24 cellular contexts compared by ENCODE assay signal in genomic region chr14:35388656-35389314, GRCh38. TPM values are rescaled to one million over a fixed set of nuclear protein-coding genes. Genes with fewer than 3 reads are reported as not detected.
DNase-seq lines count a peak whose midpoint lies in the region; ATAC-seq, FAIRE-seq and TF ChIP-seq lines count a peak whose summit lies in the region.
"Had no signal": no experiment of that assay in that cellular context is flagged by ENCODE, and none has a peak within 500 bp of the region (broad histone marks: within the 10 kb centered on the region; RNA-seq: fewer than 3 reads in every experiment).

No MANE protein-coding gene starts in this region.

- H3K36me3 ChIP-seq in left ventricle myocardium inferior (no peaks in the 10 kb centered on the region), IMR-90 (ENCODE audit: control insufficient read depth, insufficient read depth, low read length) (no peaks in the 10 kb centered on the region), mesenchymal stem cell (ENCODE audit: control insufficient read depth in 1 of 2, insufficient read depth in 2 of 2, low read depth in 1 of 2, low read length in 2 of 2) (no peaks in the 10 kb centered on the region)
- H3K36me3 ChIP-seq: BLaER1 had no signal

- H3K4me2 ChIP-seq in A549, result no peak overlapping the region
- H3K4me2 ChIP-seq in IMR-90 (ENCODE audit: low read depth, low read length), result no peak overlapping the region
- no peak overlapping the region for H3K4me2 ChIP-seq in mesenchymal stem cell (ENCODE audit: low read length, poor library complexity, severe bottlenecking)
- H3K4me2 ChIP-seq: BLaER1, GM23338 had no signal

- no peak overlapping the region for H3K4me3 Mint-ChIP-seq in CD14-positive monocyte
- H3K4me3 Mint-ChIP-seq: B cell; CD4-positive, alpha-beta T cell; CD8-positive, alpha-beta memory T cell; GM23338; H9; HFFc6 had no signal

- H3K9ac ChIP-seq in IMR-90 (ENCODE audit: low read depth, low read length) (no peak overlapping the region), mesenchymal stem cell (ENCODE audit: low read length) (no peak overlapping the region)
- H3K9ac ChIP-seq: BLaER1 had no signal

- no TSS peak for BruUV-seq in IMR-90 (replicated peaks; lab: Mats Ljungman, UMichigan)

- no peak overlapping the region for H2AFZ ChIP-seq in IMR-90 (replicated peaks; ENCODE audit: low read length, poor library complexity)
- H2AFZ ChIP-seq in mesenchymal stem cell (ENCODE audit: low read depth, low read length), result no peak overlapping the region

- no peak overlapping the region for H2BK120ac ChIP-seq in IMR-90 (ENCODE audit: low read depth, low read length)
- H2BK120ac ChIP-seq in mesenchymal stem cell (ENCODE audit: low read depth, low read length), result no peak overlapping the region

- H3K79me1 ChIP-seq in IMR-90 (ENCODE audit: low read depth in 1 of 2, low read length in 2 of 2) (0 out of 4 replicates have a peak, but pooled peaks cover 0 to 6% of the 10 kb centered on the region in 2 experiments), mesenchymal stem cell (replicated peaks; ENCODE audit: low read length, poor library complexity, severe bottlenecking) (no peaks in the 10 kb centered on the region)

- H3K9me3 ChIP-seq in left ventricle myocardium inferior (replicated peaks), result no peaks in the 10 kb centered on the region
- H3K9me3 ChIP-seq in A549, result no peaks in the 10 kb centered on the region
- H3K9me3 ChIP-seq in IMR-90 (ENCODE audit: control insufficient read depth, insufficient read depth, low read length), result no peaks in the 10 kb centered on the region
- H3K9me3 ChIP-seq in mesenchymal stem cell (ENCODE audit: control insufficient read depth, low read length), result no peaks in the 10 kb centered on the region
- H3K9me3 ChIP-seq: BLaER1 had no signal

- no peak overlapping the region for H2BK5ac ChIP-seq in IMR-90 (ENCODE audit: low read depth, low read length, poor library complexity, severe bottlenecking)
- no peak overlapping the region for H2BK5ac ChIP-seq in mesenchymal stem cell (ENCODE audit: low read depth, low read length, poor library complexity, severe bottlenecking)

- TF ChIP-seq EP300 in A549 (IDR thresholded peaks at IDR 0.05), result no peak

- WGBS in A549 (ENCODE audit: missing lambda C conversion rate), result 86% methylated on average over 14 of the region's 14 CpGs
- WGBS in IMR-90 (ENCODE audit: extremely low coverage in 2 of 2, insufficient read length in 1 of 2), 2 experiments, result 89% methylated on average over 3 of the region's 14 CpGs; no CpG with 5 or more reads in 1 of the 2 experiments
- WGBS in mesenchymal stem cell, result 96% methylated on average over 10 of the region's 14 CpGs

- intact Hi-C loops in left ventricle myocardium inferior (cut with micrococcal nuclease) (no loop called here), Right ventricle myocardium inferior (cut with DNase I) (loop anchor here (5.0 kb wide), 1 partner anchor 96 kb away; the partner anchor contains the start of gene PSMA6), IMR-90 (cut with micrococcal nuclease) (no loop called here), CD14-positive monocyte (cut with micrococcal nuclease) (no loop called here)

- TF ChIP-seq POLR2A in A549 (IDR thresholded peaks at IDR 0.05; ENCODE audit: low read length) (no peak), IMR-90 (IDR thresholded peaks at IDR 0.05; ENCODE audit: low read depth, low read length) (no peak)

- FAIRE-seq in A549 (lab: Jason Lieb, UNC), result no peak
- FAIRE-seq: D721Med, GM12878 had no signal

- H3K36me3 Mint-ChIP-seq in CD14-positive monocyte, result no peaks in the 10 kb centered on the region
- H3K36me3 Mint-ChIP-seq: CD8-positive, alpha-beta memory T cell had no signal

- H3K27ac ChIP-seq in left ventricle myocardium inferior (replicated peaks), result no peak overlapping the region
- H3K27ac ChIP-seq in A549, result peak overlapping the region; percentile 0 to 97; a peak in 4 of 6 replicates
- H3K27ac ChIP-seq in IMR-90 (ENCODE audit: insufficient read depth, low read length), result no peak overlapping the region
- H3K27ac ChIP-seq in mesenchymal stem cell (ENCODE audit: low read length, poor library complexity, severe bottlenecking), result no peak overlapping the region
- H3K27ac ChIP-seq: BLaER1, C4-2B had no signal

- H4K8ac ChIP-seq in IMR-90 (ENCODE audit: low read depth in 2 of 2, low read length in 2 of 2) (no peak overlapping the region), mesenchymal stem cell (ENCODE audit: low read length) (no peak overlapping the region)

- peak overlapping the region in 1 of 2 experiments; percentile 65 for H2BK12ac ChIP-seq in mesenchymal stem cell (ENCODE audit: low read length in 2 of 2)

- H3K27ac Mint-ChIP-seq in CD14-positive monocyte, result no peak overlapping the region
- H3K27ac Mint-ChIP-seq: B cell; CD4-positive, alpha-beta T cell; GM23338; HFFc6 had no signal

- POLR2A ChIA-PET in A549 (lab: Yijun Ruan, JAX), result no interaction called here
- POLR2A ChIA-PET in IMR-90 (lab: Charles Lee; ENCODE audit: unreplicated experiment), result no interaction called here

- in situ Hi-C loops in IMR-90 (cut with MboI; ENCODE audit: low sequenced_read_pairs), result no loop called here

- peaks cover 20% of the 10 kb centered on the region for H3K9me1 ChIP-seq in IMR-90 (ENCODE audit: insufficient read depth, low read length)

- dilution Hi-C loops in IMR-90 (cut with HindIII; ENCODE audit: low sequenced_read_pairs, unreplicated experiment), result no loop called here

- H3K23ac ChIP-seq in IMR-90 (ENCODE audit: low read depth, low read length), result no peak overlapping the region
- no peak overlapping the region for H3K23ac ChIP-seq in mesenchymal stem cell (ENCODE audit: low read length in 2 of 2)

- peaks cover 40% of the 10 kb centered on the region for H3K4me1 ChIP-seq in left ventricle myocardium inferior
- H3K4me1 ChIP-seq in A549, result peaks cover 40% of the 10 kb centered on the region
- peaks cover 21% of the 10 kb centered on the region for H3K4me1 ChIP-seq in IMR-90 (ENCODE audit: control insufficient read depth, insufficient read depth, low read length)
- peaks cover 33% of the 10 kb centered on the region for H3K4me1 ChIP-seq in mesenchymal stem cell (ENCODE audit: control insufficient read depth, insufficient read depth, low read depth, low read length)

- H2BK15ac ChIP-seq in IMR-90 (ENCODE audit: low read depth, low read length) (no peak overlapping the region), mesenchymal stem cell (ENCODE audit: low read depth, poor library complexity, severe bottlenecking) (no peak overlapping the region)

- no peaks in the 10 kb centered on the region for H3K9me3 Mint-ChIP-seq in CD14-positive monocyte
- H3K9me3 Mint-ChIP-seq: CD4-positive, alpha-beta T cell; CD8-positive, alpha-beta memory T cell; GM23338; H9; HFFc6 had no signal

- H4K5ac ChIP-seq in IMR-90 (ENCODE audit: low read depth, low read length), result no peak overlapping the region

- H3K4me1 Mint-ChIP-seq in CD14-positive monocyte, result peaks cover 15% of the 10 kb centered on the region
- H3K4me1 Mint-ChIP-seq: B cell had no signal

- H2AK9ac ChIP-seq in IMR-90 (replicated peaks; ENCODE audit: low read depth, low read length, poor library complexity), result no peak overlapping the region

- no peak overlapping the region for H2AK5ac ChIP-seq in IMR-90 (ENCODE audit: low read depth, low read length)
- H2AK5ac ChIP-seq in mesenchymal stem cell (ENCODE audit: low read length, severe bottlenecking), result peak overlapping the region; percentile 37

- CTCF ChIA-PET in A549 (lab: Yijun Ruan, JAX) (interaction anchor here (1.5 kb wide), 1 partner anchor 9 kb away, joined by 5 read pairs; no protein-coding TSS in a partner anchor), IMR-90 (lab: Yijun Ruan, JAX) (no interaction called here)

- H3K27me3 Mint-ChIP-seq in CD14-positive monocyte (ENCODE audit: low read depth in 3 of 3), result peaks cover 0 to 1% (median 1%) of the 10 kb centered on the region in 3 donors
- H3K27me3 Mint-ChIP-seq: B cell; CD4-positive, alpha-beta T cell had no signal

- H3K4ac ChIP-seq in IMR-90 (ENCODE audit: low read depth, low read length) (no peak overlapping the region), mesenchymal stem cell (ENCODE audit: low read depth in 1 of 2, low read length in 2 of 2) (no peak overlapping the region)

- ATAC-seq in Right ventricle myocardium inferior (no peak), A549 (no peak), IMR-90 (ENCODE audit: low read depth) (no peak), GM18873 (IDR thresholded peaks at IDR 0.05; ENCODE audit: low FRiP score, unreplicated experiment) (no peak)
- ATAC-seq: GM12878, HCT116 had no signal

- TF ChIP-seq CTCF in left ventricle myocardium inferior (IDR thresholded peaks at IDR 0.05; ENCODE audit: borderline replicate concordance), result no peak
- TF ChIP-seq CTCF in A549 (IDR thresholded peaks at IDR 0.05), result no peak
- TF ChIP-seq CTCF in IMR-90 (conservative IDR thresholded peaks at IDR 0.05; ENCODE audit: low read depth, low read length), result no peak
- TF ChIP-seq CTCF in CD14-positive monocyte (IDR thresholded peaks at IDR 0.05), result no peak

- H3K14ac ChIP-seq in IMR-90 (replicated peaks; ENCODE audit: low read depth, low read length) (no peak overlapping the region), mesenchymal stem cell (ENCODE audit: low read length in 2 of 2) (no peak overlapping the region)

- H3K18ac ChIP-seq in IMR-90 (ENCODE audit: low read depth, low read length) (no peak overlapping the region), mesenchymal stem cell (ENCODE audit: low read depth in 1 of 2, low read length in 2 of 2) (peak overlapping the region in 1 of 2 experiments; percentile 63)

- DNase-seq in left ventricle myocardium inferior (peak; percentile 5), Right ventricle myocardium inferior (ENCODE audit: missing footprints) (no peak), A549 (ENCODE audit: low read depth in 1 of 2, low spot score in 1 of 2) (no peak), IMR-90 (no peak), mesenchymal stem cell (no peak), NCI-H226 (no peak), CD14-positive monocyte (ENCODE audit: low spot score) (no peak)
- DNase-seq: 8988T; CD4-positive, alpha-beta T cell; CD8-positive, alpha-beta memory T cell; DMS 273 treated with DMSO at 0.1 percent for 48 hours; DMS79; EL; GDM1; H9; HFFc6 had no signal

- H3K27me3 ChIP-seq in left ventricle myocardium inferior (ENCODE audit: low read depth) (no peaks in the 10 kb centered on the region), IMR-90 (ENCODE audit: control insufficient read depth, insufficient read depth, low read length) (no peaks in the 10 kb centered on the region), mesenchymal stem cell (ENCODE audit: control insufficient read depth in 1 of 2, insufficient read depth in 1 of 2, low read length in 2 of 2) (no peaks in the 10 kb centered on the region)
- H3K27me3 ChIP-seq: BLaER1 had no signal

- H3K4me3 ChIP-seq in left ventricle myocardium inferior, result no peak overlapping the region
- H3K4me3 ChIP-seq in A549, result no peak overlapping the region
- no peak overlapping the region for H3K4me3 ChIP-seq in IMR-90 (ENCODE audit: insufficient read depth, low read depth, low read length)
- no peak overlapping the region for H3K4me3 ChIP-seq in mesenchymal stem cell (ENCODE audit: insufficient read depth in 1 of 2, low read depth in 1 of 2, low read length in 2 of 2)
- H3K4me3 ChIP-seq: BLaER1, GM12878, GM23338 had no signal

- no peak overlapping the region for H4K91ac ChIP-seq in IMR-90 (ENCODE audit: insufficient read depth, low read depth, low read length)
- H4K91ac ChIP-seq in mesenchymal stem cell (ENCODE audit: low read length), result no peak overlapping the region

- TF ChIP-seq RAD21 in A549 (conservative IDR thresholded peaks at IDR 0.05 in 1 of 2, IDR thresholded peaks at IDR 0.05 in 1 of 2) (no peak), IMR-90 (IDR thresholded peaks at IDR 0.05; ENCODE audit: low read length) (no peak)

- H2BK20ac ChIP-seq in IMR-90 (ENCODE audit: low read depth, low read length), result no peak overlapping the region

- H4K20me1 ChIP-seq in IMR-90 (ENCODE audit: insufficient read depth, low read length), result no peaks in the 10 kb centered on the region; the same call in 1 of the 2 replicates
- H4K20me1 ChIP-seq: BLaER1 had no signal

- H3K56ac ChIP-seq in IMR-90 (ENCODE audit: extremely low read depth, insufficient read depth, low read length), result no peak overlapping the region

RNA-seq across cellular contexts. Expression of gene NFKBIA, which starts 15.8 kb away (rescaled TPM):
- total RNA-seq in left ventricle myocardium inferior (78.0 TPM), Right ventricle myocardium inferior (83.0 TPM), IMR-90 (2012; rRNA removed) (97.1 and 102 TPM in 2 replicates)
- polyA plus RNA-seq in A549 (2011; rRNA removed) (65.0 and 102 TPM in 2 replicates), A549 (2017; fragmentation: RNase III; extraction: RNeasy Plus Mini Kit Qiagen cat#74134 plus additional on column Dnase treatment) (101 to 115 TPM (median 103 TPM) in 3 replicates), IMR-90 (2012; rRNA removed) (71.1 and 76.5 TPM in 2 replicates), CD14-positive monocyte (100 to 1,000 TPM; 868 to 935 TPM)
- polyA plus RNA-seq in A549 (2012; cell fraction: cytosol; rRNA removed), result 239 and 266 TPM in 2 replicates
- 490 and 573 TPM in 2 replicates for polyA plus RNA-seq in A549 (2012; cell fraction: nucleus; rRNA removed)
- polyA minus RNA-seq in A549 (2011; rRNA and poly(A)+ RNA removed), result 335 and 379 TPM in 2 replicates
- 88.2 and 125 TPM in 2 replicates for polyA plus RNA-seq in IMR-90 (2012; cell fraction: cytosol; rRNA removed)
- polyA plus RNA-seq in IMR-90 (2012; cell fraction: nucleus; rRNA removed; ENCODE audit: low replicate concordance), result 272 and 345 TPM in 2 replicates
- 80.0 TPM for polyA plus RNA-seq in mesenchymal stem cell (2013, experiment 1 of 2)
- 75.3 TPM for polyA plus RNA-seq in mesenchymal stem cell (2013, experiment 2 of 2)

Comparison
In these comparisons a context has a peak if more than half of its experiments do, and no peak if none do; other contexts are left out.
1. H3K27ac ChIP-seq: peak in A549 (2 of 2); none in left ventricle myocardium inferior (single experiment), IMR-90 (single experiment) and mesenchymal stem cell (single experiment).